ENCODE assay signal across 24 cellular contexts in genomic region chr3:105661461-105661860, GRCh38.
"Had no signal": no experiment of that assay in that cellular context is flagged by ENCODE, and none has a peak within 500 bp of the region (broad histone marks: within the 10 kb centered on the region; RNA-seq: fewer than 3 reads in every experiment).

No MANE protein-coding gene starts in this region.

- H3K36me3 ChIP-seq: thoracic aorta had no signal

- H3K27me3 ChIP-seq: dorsolateral prefrontal cortex, gastrocnemius medialis, right atrium auricular region, tibial nerve, upper lobe of left lung had no signal

- ATAC-seq: esophagus mucosa; gastrocnemius medialis; left ventricle myocardium superior; lower lobe of right lung; naive thymus-derived CD4-positive, alpha-beta T cell; sciatic nerve; stimulated activated naive B cell treated with anti-CD40 and anti-IgM and Interleukin-4, amounts not matched to agents 10 μg/mL and 1 μg/mL and 100 μg/mL, for 72 hours had no signal

- H3K4me3 ChIP-seq: dorsolateral prefrontal cortex, gastrocnemius medialis, lower lobe of right lung, prostate gland, right atrium auricular region, skin epidermis, thoracic aorta, tibial nerve, upper lobe of left lung had no signal

- H3K4me1 ChIP-seq: gastrocnemius medialis, lower lobe of right lung, prostate gland, upper lobe of left lung had no signal

- DNase-seq: dorsolateral prefrontal cortex; effector CD4-positive, alpha-beta T cell; foreskin fibroblast; gastrocnemius medialis; head of caudate nucleus; left ventricle myocardium superior; lower lobe of right lung; naive thymus-derived CD4-positive, alpha-beta T cell; nephron progenitor cell; nucleus accumbens; stimulated activated CD4-positive, alpha-beta T cell treated with anti-CD3 and anti-CD28 coated beads, Interleukin-15, amount 100 ng/mL, for 24 hours; stimulated activated CD4-positive, alpha-beta T cell treated with anti-CD3 and anti-CD28 coated beads, Interleukin-2, amount 100 ng/mL, for 48 hours; stimulated activated naive B cell treated with anti-CD40 and anti-IgM and Interleukin-4, amounts not matched to agents 10 μg/mL and 1 μg/mL and 100 μg/mL, for 72 hours; upper lobe of left lung had no signal

- H3K9me3 ChIP-seq: gastrocnemius medialis, lower lobe of right lung, prostate gland, right atrium auricular region, thoracic aorta, tibial nerve, upper lobe of left lung had no signal

- FAIRE-seq: keratinocyte, urothelium cell line had no signal

- H3K27ac ChIP-seq: dorsolateral prefrontal cortex, epithelial cell of prostate, gastrocnemius medialis, lower lobe of right lung, prostate gland, right atrium auricular region, skin epidermis, tibial nerve, upper lobe of left lung had no signal
